8 cellular contexts compared by ENCODE assay signal in the genomic region with DNA sequence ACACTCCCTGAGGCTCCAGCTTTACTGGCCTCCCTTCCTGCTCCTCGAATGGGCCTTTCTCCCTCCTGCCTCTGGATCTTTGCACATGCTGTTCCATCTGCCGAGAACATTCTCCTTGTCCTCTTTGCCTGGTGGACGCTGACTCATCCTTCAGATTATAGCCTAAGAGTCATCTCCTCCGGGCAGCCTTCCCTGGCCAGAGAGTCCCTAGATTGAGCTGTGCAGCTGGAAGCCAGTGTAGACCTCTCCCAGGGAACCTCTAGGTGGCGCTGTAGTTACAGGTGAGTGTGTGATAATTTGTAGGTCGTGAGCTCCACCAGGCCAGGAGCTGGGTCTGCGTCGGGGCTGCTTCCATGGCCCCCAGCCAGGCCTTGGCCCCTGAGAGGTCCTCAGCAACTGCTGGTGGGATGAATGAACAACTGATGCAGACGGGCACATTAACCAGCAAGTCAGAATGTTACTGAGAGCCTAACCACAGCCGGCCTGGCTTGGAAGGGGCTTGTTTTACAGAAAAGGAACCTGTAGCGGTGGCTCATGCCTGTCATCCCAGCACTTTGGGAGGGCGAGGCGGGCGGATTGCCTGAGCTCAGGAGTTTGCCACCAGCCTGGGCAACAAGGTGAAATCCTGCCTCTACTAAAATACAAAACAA. TPM values are rescaled to one million over a fixed set of nuclear protein-coding genes. Genes with fewer than 3 reads are reported as not detected.
A peak's percentile ranks its signal among the peaks of the same experiment; 100 is the strongest.
DNase-seq lines count a peak whose midpoint lies in the region; ATAC-seq and TF ChIP-seq lines count a peak whose summit lies in the region.

No MANE protein-coding gene starts in this region.

- H3K27ac Mint-ChIP-seq in activated CD8-positive, alpha-beta T cell treated with anti-CD3 and anti-CD28 coated beads for 36 hours = no peak overlapping the region

- H3K4me3 ChIP-seq in osteoblast (ENCODE audit: insufficient read depth, low read length) = no peak overlapping the region

- H3K27ac ChIP-seq in osteoblast (ENCODE audit: low read depth, low read length) = no peak overlapping the region

- H3K4me1 ChIP-seq in osteoblast (ENCODE audit: insufficient read depth, low read length) = no peaks in the 10 kb centered on the region

- no peak overlapping the region for H3K4me3 Mint-ChIP-seq in activated CD8-positive, alpha-beta T cell treated with anti-CD3 and anti-CD28 coated beads for 36 hours

- no peaks in the 10 kb centered on the region for H3K36me3 Mint-ChIP-seq in activated CD8-positive, alpha-beta T cell treated with anti-CD3 and anti-CD28 coated beads for 36 hours (ENCODE audit: low read depth)

- no peaks in the 10 kb centered on the region for H3K4me1 Mint-ChIP-seq in activated CD8-positive, alpha-beta T cell treated with anti-CD3 and anti-CD28 coated beads for 36 hours (ENCODE audit: low read depth)

- H3K9me3 ChIP-seq in osteoblast (ENCODE audit: low read depth, low read length) = no peaks in the 10 kb centered on the region

- H3K27me3 Mint-ChIP-seq in activated CD8-positive, alpha-beta T cell treated with anti-CD3 and anti-CD28 coated beads for 36 hours = peaks cover 8% of the 10 kb centered on the region

- intact Hi-C loops in activated CD8-positive, alpha-beta T cell treated with anti-CD3 and anti-CD28 coated beads for 36 hours (cut with micrococcal nuclease) = no loop called here

- H2AFZ ChIP-seq in osteoblast (ENCODE audit: low read length) = no peak overlapping the region

- no peaks in the 10 kb centered on the region for H3K79me2 ChIP-seq in osteoblast (ENCODE audit: insufficient read depth, low read length)

- CTCF ChIA-PET in activated CD8-positive, alpha-beta T cell treated with anti-CD3 and anti-CD28 coated beads for 36 hours (lab: Charles Lee) = interaction anchor here (0.6 to 2.3 kb wide), 33 partner anchors 9 to 743 kb away, joined by 3 to 33 read pairs (median 4); partner anchors contain the start of genes EFCAB6 and PNPLA3

- TF ChIP-seq CTCF in activated CD8-positive, alpha-beta T cell treated with anti-CD3 and anti-CD28 coated beads for 36 hours (IDR thresholded peaks at IDR 0.05) = peak; percentile 71
- peak; percentile 54 for TF ChIP-seq CTCF in osteoblast (IDR thresholded peaks at IDR 0.05; ENCODE audit: extremely low read depth, low read depth, low read length)

- POLR2A ChIA-PET in activated CD8-positive, alpha-beta T cell treated with anti-CD3 and anti-CD28 coated beads for 36 hours (lab: Charles Lee) = no interaction called here

- no peaks in the 10 kb centered on the region for H3K9me3 Mint-ChIP-seq in activated CD8-positive, alpha-beta T cell treated with anti-CD3 and anti-CD28 coated beads for 36 hours

- no peak overlapping the region for H3K4me2 ChIP-seq in osteoblast (ENCODE audit: insufficient read depth, low read length)

- no peaks in the 10 kb centered on the region for H4K20me1 ChIP-seq in osteoblast (ENCODE audit: insufficient read depth, low read length)

- H3K36me3 ChIP-seq in osteoblast (ENCODE audit: insufficient read depth, low read length) = no peaks in the 10 kb centered on the region

- DNase-seq in COLO668 (lab: John Stamatoyannopoulos, UW; ENCODE audit: unreplicated experiment) (peak; percentile 70), HCEC 1CT (peak; percentile 79), NCI-H748 treated with DMSO at 0.1 percent for 48 hours (lab: John Stamatoyannopoulos, UW) (peak; percentile 75), erythroblast (lab: John Stamatoyannopoulos, UW) (peak; percentile 68 to 83), osteoblast (ENCODE audit: insufficient read length, low spot score, missing footprints) (peak; percentile 97), ureter (ENCODE audit: low spot score) (no peak)
- DNase-seq in activated CD8-positive, alpha-beta T cell treated with anti-CD3 and anti-CD28 coated beads for 36 hours = peak; percentile 77

- H3K27me3 ChIP-seq in osteoblast (ENCODE audit: insufficient read depth, low read length) = peaks cover 7% of the 10 kb centered on the region

- ATAC-seq in activated CD8-positive, alpha-beta T cell treated with anti-CD3 and anti-CD28 coated beads for 36 hours = peak; percentile 89
- ATAC-seq in HG02623 (IDR thresholded peaks at IDR 0.05; ENCODE audit: unreplicated experiment) = no peak

- TF ChIP-seq POLR2A in erythroblast (IDR thresholded peaks at IDR 0.05; ENCODE audit: low read length) = no peak

RNA-seq across cellular contexts. Expression of gene PNPLA5, which starts 8.7 kb away (rescaled TPM):
- not detected for total RNA-seq in activated CD8-positive, alpha-beta T cell treated with anti-CD3 and anti-CD28 coated beads for 36 hours
- total RNA-seq in osteoblast (not detected in 2 replicates), ureter (not detected)

RNA-seq across cellular contexts. Expression of gene SULT4A1, which starts 20.8 kb away (rescaled TPM):
- not detected for total RNA-seq in activated CD8-positive, alpha-beta T cell treated with anti-CD3 and anti-CD28 coated beads for 36 hours
- total RNA-seq in osteoblast (under 0.01 TPM in 1 of 2 replicates, not detected in the other), ureter (1.8 TPM)

RNA-seq across cellular contexts. Expression of gene PNPLA3, which starts 40.5 kb away (rescaled TPM):
- total RNA-seq in activated CD8-positive, alpha-beta T cell treated with anti-CD3 and anti-CD28 coated beads for 36 hours = under 1 TPM; 0.58 to 0.70 TPM
- total RNA-seq in osteoblast (8.3 and 14.1 TPM in 2 replicates), ureter (0.75 TPM)
